In the genomic region with DNA sequence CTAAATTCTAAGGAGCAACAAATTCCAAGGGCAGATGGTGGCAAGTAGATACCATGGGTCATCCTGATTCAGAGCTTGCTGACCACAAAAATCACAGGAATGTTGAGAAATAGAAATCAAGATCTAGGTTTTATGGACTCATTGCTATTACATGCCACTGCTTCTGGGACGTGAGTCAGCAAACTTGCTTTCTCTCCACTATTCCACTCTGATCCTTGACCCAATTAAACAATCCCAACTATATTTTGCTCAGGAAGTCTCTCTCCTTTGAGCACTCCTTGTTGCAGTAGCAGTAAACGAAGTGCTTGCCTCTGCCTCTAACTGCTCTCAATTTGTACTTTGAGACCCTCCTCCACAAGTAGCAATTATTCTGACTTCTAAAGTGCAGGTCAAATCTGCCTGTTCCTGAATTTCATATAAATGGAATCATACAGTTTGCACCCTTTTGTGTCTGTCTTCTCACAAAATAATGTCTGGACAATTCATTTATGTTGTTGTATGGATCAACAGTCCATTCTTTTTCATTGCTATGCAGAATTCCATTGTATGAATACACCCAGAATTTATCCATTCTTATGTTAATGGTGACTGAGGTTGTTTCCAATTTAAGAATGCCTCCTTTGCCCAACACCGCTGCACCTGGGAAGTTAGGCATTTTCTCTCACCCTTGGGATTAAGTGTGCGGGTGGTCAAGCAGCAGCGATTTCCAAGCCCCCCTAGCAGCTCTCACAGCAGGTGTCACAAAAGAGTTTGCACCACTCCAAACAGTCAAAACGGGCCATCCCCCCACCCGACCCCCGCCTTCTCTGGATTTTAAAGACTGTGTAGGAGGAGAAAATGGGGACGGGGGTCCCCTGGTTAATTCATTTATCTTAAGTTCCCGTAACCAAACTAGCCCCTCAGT, we compare ENCODE assay signal across 8 cellular contexts. TPM values are rescaled to one million over a fixed set of nuclear protein-coding genes. Genes with fewer than 3 reads are reported as not detected.
DNase-seq lines count a peak whose midpoint lies in the region; ATAC-seq, FAIRE-seq and TF ChIP-seq lines count a peak whose summit lies in the region.

No MANE protein-coding gene starts in this region.

- peak overlapping the region; percentile 94 for H3K9ac ChIP-seq in ES-I3 (ENCODE audit: low read depth, low read length)

- no peak for FAIRE-seq in pancreas (lab: Jason Lieb, UNC)

- 32 to 33% methylated on average over 10 of the region's 10 CpGs for WGBS in pancreas, 2 donors

- H3K4me1 ChIP-seq in ES-I3 (ENCODE audit: insufficient read depth, low read length), result peaks cover 31% of the 10 kb centered on the region
- peaks cover 29% of the 10 kb centered on the region for H3K4me1 ChIP-seq in RWPE2 (ENCODE audit: insufficient read depth, poor library complexity, severe bottlenecking)
- H3K4me1 ChIP-seq in pancreas, result no peaks in the 10 kb centered on the region

- H3K27ac ChIP-seq in RWPE2 (ENCODE audit: poor library complexity, severe bottlenecking), result peak overlapping the region; percentile 98
- H3K27ac ChIP-seq in pancreas, result no peak overlapping the region

- TF ChIP-seq CTCF in RWPE2 (IDR thresholded peaks at IDR 0.05; ENCODE audit: poor library complexity, severe bottlenecking), result no peak
- TF ChIP-seq CTCF in pancreas (IDR thresholded peaks at IDR 0.05), result no peak

- H3K27me3 ChIP-seq in RWPE2 (ENCODE audit: insufficient read depth, poor library complexity, severe bottlenecking), result no peaks in the 10 kb centered on the region
- H3K27me3 ChIP-seq in pancreas, result no peaks in the 10 kb centered on the region

- no peak for DNase-seq in RWPE2 (ENCODE audit: low spot score)
- DNase-seq in fibroblast of gingiva (ENCODE audit: low read depth), result peak; percentile 94
- no peak for DNase-seq in pancreas
- DNase-seq in germinal center (ENCODE audit: low spot score), result no peak
- no peak for DNase-seq in NCI-H1417 (lab: John Stamatoyannopoulos, UW)
- no peak for DNase-seq in NCI-H510A treated with DMSO at 0.1 percent for 48 hours (lab: John Stamatoyannopoulos, UW)
- no peak for DNase-seq in putamen (ENCODE audit: low spot score)

- H3K36me3 ChIP-seq in ES-I3 (ENCODE audit: insufficient read depth, low read length) (peaks cover 12% of the 10 kb centered on the region; the same call in 1 of the 2 replicates), RWPE2 (ENCODE audit: low read depth) (peaks cover 17% of the 10 kb centered on the region), pancreas (peaks cover 0 to 13% (median 0%) of the 10 kb centered on the region in 3 donors)

- H3K4me3 ChIP-seq in RWPE2 (ENCODE audit: severe bottlenecking), result no peak overlapping the region
- H3K4me3 ChIP-seq in pancreas, result peak overlapping the region in 3 of 4 donors; percentile 25 to 45 (median 39)

- ATAC-seq in RWPE2 (ENCODE audit: low read depth) (peak; percentile 92), pancreas (peak in 3 of 4 donors; percentile 14 to 58 (median 30))

- intact Hi-C loops in pancreas (cut with DNase I), result no loop called here

- no peaks in the 10 kb centered on the region for H3K9me3 ChIP-seq in ES-I3 (ENCODE audit: control insufficient read depth, insufficient read depth, low read length)
- H3K9me3 ChIP-seq in RWPE2 (ENCODE audit: severe bottlenecking), result no peaks in the 10 kb centered on the region
- H3K9me3 ChIP-seq in pancreas, result no peaks in the 10 kb centered on the region

RNA-seq across cellular contexts. Expression of a gene that starts 35.9 kb away (rescaled TPM):
- total RNA-seq in pancreas, result 1 to 10 TPM in 5 of 6 donors, under 1 TPM in 1; 0.51 to 4.3 (median 1.8) TPM
- 1 to 10 TPM in 1 of 2 donors, under 1 TPM in 1; 0.87 to 1.6 TPM for polyA plus RNA-seq in pancreas
